Comparison of ENCODE assay signal across 10 cellular contexts in genomic region chr12:114684870-114685273, GRCh38. TPM values are rescaled to one million over a fixed set of nuclear protein-coding genes. Genes with fewer than 3 reads are reported as not detected.
DNase-seq lines count a peak whose midpoint lies in the region; ATAC-seq and TF ChIP-seq lines count a peak whose summit lies in the region.
"Had no signal": no experiment of that assay in that cellular context is flagged by ENCODE, and none has a peak within 500 bp of the region (broad histone marks: within the 10 kb centered on the region; RNA-seq: fewer than 3 reads in every experiment).

No MANE protein-coding gene starts in this region.

- H3K4me3 ChIP-seq in mucosa of rectum (ENCODE audit: low read length in 2 of 2) = peak overlapping the region; percentile 69 to 73
- peak overlapping the region; percentile 52 for H3K4me3 ChIP-seq in upper lobe of right lung

- H3K27ac Mint-ChIP-seq in dendritic cell treated with granulocyte-macrophage colony-stimulating factor and Interleukin-4, amounts not matched to agents 40 ng/mL and 50 ng/mL, for 4 days = no peak overlapping the region
- no peak overlapping the region for H3K27ac Mint-ChIP-seq in T-helper 2 cell treated with Interferon-gamma antibody and Interleukin-4, amounts not matched to agents 5 μg/mL and 100 μg/mL, for 36 hours

- intact Hi-C loops in Right ventricle myocardium inferior (cut with DNase I) (loop anchor here (5.0 to 10.0 kb wide), 2 partner anchors 270 to 1067 kb away; no protein-coding TSS in a partner anchor), cardiac septum (cut with DNase I) (loop anchor here (5.0 to 10.0 kb wide), 7 partner anchors 112 to 767 kb away; no protein-coding TSS in a partner anchor), upper lobe of right lung (cut with DNase I) (no loop called here)
- intact Hi-C loops in dendritic cell treated with granulocyte-macrophage colony-stimulating factor and Interleukin-4, amounts not matched to agents 40 ng/mL and 50 ng/mL, for 4 days (cut with micrococcal nuclease) = no loop called here

- ATAC-seq in Right ventricle myocardium inferior (peak; percentile 38), upper lobe of right lung (no peak)

- H3K4me3 Mint-ChIP-seq in dendritic cell treated with granulocyte-macrophage colony-stimulating factor and Interleukin-4, amounts not matched to agents 40 ng/mL and 50 ng/mL, for 4 days = peak overlapping the region; percentile 35
- no peak overlapping the region for H3K4me3 Mint-ChIP-seq in T-helper 2 cell treated with Interferon-gamma antibody and Interleukin-4, amounts not matched to agents 5 μg/mL and 100 μg/mL, for 36 hours

- DNase-seq in Right ventricle myocardium inferior (ENCODE audit: missing footprints) (no peak), cardiac septum (ENCODE audit: low spot score) (no peak), upper lobe of right lung (no peak), mesenteric fat pad (ENCODE audit: low spot score) (no peak), NCI-H2081 (lab: John Stamatoyannopoulos, UW) (no peak)
- no peak for DNase-seq in T-helper 2 cell treated with Interferon-gamma antibody and Interleukin-4, amounts not matched to agents 5 μg/mL and 100 μg/mL, for 36 hours (ENCODE audit: low spot score)
- DNase-seq: activated gamma-delta T cell treated with Interleukin-2 at 50 U/mL for 16 hours, DND-41 had no signal

- H3K9ac ChIP-seq in mucosa of rectum (ENCODE audit: low read depth in 1 of 2, low read length in 2 of 2) = peak overlapping the region; percentile 63 to 68

- H3K27me3 ChIP-seq in mucosa of rectum (ENCODE audit: control insufficient read depth in 2 of 2, insufficient read depth in 2 of 2, low read length in 2 of 2) = peaks cover 19 to 38% of the 10 kb centered on the region in 2 donors
- peaks cover 54% of the 10 kb centered on the region for H3K27me3 ChIP-seq in upper lobe of right lung

- no peak for TF ChIP-seq CTCF in upper lobe of right lung (IDR thresholded peaks at IDR 0.05)

- H3K4me1 Mint-ChIP-seq in dendritic cell treated with granulocyte-macrophage colony-stimulating factor and Interleukin-4, amounts not matched to agents 40 ng/mL and 50 ng/mL, for 4 days (ENCODE audit: low read depth) = peaks cover 24% of the 10 kb centered on the region
- H3K4me1 Mint-ChIP-seq in T-helper 2 cell treated with Interferon-gamma antibody and Interleukin-4, amounts not matched to agents 5 μg/mL and 100 μg/mL, for 36 hours (ENCODE audit: low read depth) = peaks cover 13% of the 10 kb centered on the region

- H3K9me3 ChIP-seq in mucosa of rectum (ENCODE audit: control insufficient read depth in 2 of 2, low read length in 2 of 2) = no peaks in the 10 kb centered on the region
- H3K9me3 ChIP-seq in upper lobe of right lung = no peaks in the 10 kb centered on the region

- H3K27ac ChIP-seq in mucosa of rectum (ENCODE audit: low read depth in 2 of 2, low read length in 2 of 2) (peak overlapping the region; percentile 76 to 85), upper lobe of right lung (peak overlapping the region; percentile 87)

- H3K36me3 Mint-ChIP-seq in dendritic cell treated with granulocyte-macrophage colony-stimulating factor and Interleukin-4, amounts not matched to agents 40 ng/mL and 50 ng/mL, for 4 days (ENCODE audit: low read depth) = no peaks in the 10 kb centered on the region
- H3K36me3 Mint-ChIP-seq in T-helper 2 cell treated with Interferon-gamma antibody and Interleukin-4, amounts not matched to agents 5 μg/mL and 100 μg/mL, for 36 hours (ENCODE audit: low read depth) = no peaks in the 10 kb centered on the region

- no peaks in the 10 kb centered on the region for H3K36me3 ChIP-seq in mucosa of rectum (ENCODE audit: control insufficient read depth in 2 of 2, insufficient read depth in 2 of 2, low read length in 2 of 2)
- H3K36me3 ChIP-seq in upper lobe of right lung = no peaks in the 10 kb centered on the region

- H3K27me3 Mint-ChIP-seq in dendritic cell treated with granulocyte-macrophage colony-stimulating factor and Interleukin-4, amounts not matched to agents 40 ng/mL and 50 ng/mL, for 4 days = peaks cover 98% of the 10 kb centered on the region
- H3K27me3 Mint-ChIP-seq in T-helper 2 cell treated with Interferon-gamma antibody and Interleukin-4, amounts not matched to agents 5 μg/mL and 100 μg/mL, for 36 hours (ENCODE audit: low read depth) = peaks cover 94% of the 10 kb centered on the region

- no peaks in the 10 kb centered on the region for H3K9me3 Mint-ChIP-seq in dendritic cell treated with granulocyte-macrophage colony-stimulating factor and Interleukin-4, amounts not matched to agents 40 ng/mL and 50 ng/mL, for 4 days
- H3K9me3 Mint-ChIP-seq in T-helper 2 cell treated with Interferon-gamma antibody and Interleukin-4, amounts not matched to agents 5 μg/mL and 100 μg/mL, for 36 hours = no peaks in the 10 kb centered on the region

- H3K4me1 ChIP-seq in mucosa of rectum (ENCODE audit: control insufficient read depth in 2 of 2, insufficient read depth in 2 of 2, low read length in 2 of 2) = peaks cover 8 to 12% of the 10 kb centered on the region in 2 donors
- no peaks in the 10 kb centered on the region for H3K4me1 ChIP-seq in upper lobe of right lung

RNA-seq across cellular contexts. Expression of gene TBX3, which starts 0.9 kb away (rescaled TPM):
- 11.9 TPM for total RNA-seq in Right ventricle myocardium inferior
- total RNA-seq in cardiac septum = 17.1 TPM
- total RNA-seq in upper lobe of right lung = 35.9 TPM
- total RNA-seq in mesenteric fat pad = 16.5 TPM

Comparison
In these comparisons a context has a peak if more than half of its experiments do, and no peak if none do; other contexts are left out.
1. intact Hi-C loops: an anchor here in Right ventricle myocardium inferior (5.0 to 10.0 kb wide) and cardiac septum (5.0 to 10.0 kb wide); none called in dendritic cell treated with granulocyte-macrophage colony-stimulating factor and Interleukin-4, amounts not matched to agents 40 ng/mL and 50 ng/mL, for 4 days and upper lobe of right lung.